In the genomic region with DNA sequence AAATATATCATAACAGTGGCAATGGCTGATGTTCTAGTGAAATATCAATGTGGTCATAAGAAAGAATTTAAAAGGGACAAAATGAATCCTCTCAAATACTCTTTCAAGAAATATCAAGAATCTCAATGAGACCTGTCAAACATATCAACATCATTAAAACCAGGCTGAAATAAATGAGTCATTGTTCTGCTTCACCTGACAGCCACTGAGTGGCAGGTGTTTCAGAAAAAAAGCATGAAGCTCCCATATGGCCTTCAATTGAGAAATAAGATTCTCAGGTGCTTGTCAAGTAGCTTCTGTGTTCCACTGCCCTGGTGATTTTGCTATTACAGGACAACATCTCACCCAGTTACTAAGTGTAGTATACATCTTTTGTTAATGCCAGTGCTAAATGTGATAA, we compare ENCODE assay signal across 16 cellular contexts. TPM values are rescaled to one million over a fixed set of nuclear protein-coding genes. Genes with fewer than 3 reads are reported as not detected.
DNase-seq lines count a peak whose midpoint lies in the region; ATAC-seq, FAIRE-seq and TF ChIP-seq lines count a peak whose summit lies in the region.
"Had no signal": no experiment of that assay in that cellular context is flagged by ENCODE, and none has a peak within 500 bp of the region (broad histone marks: within the 10 kb centered on the region; RNA-seq: fewer than 3 reads in every experiment).

No MANE protein-coding gene starts in this region.

- H3K27me3 ChIP-seq in GM12878 (replicated peaks in 1 of 2; ENCODE audit: control insufficient read depth in 2 of 2, insufficient read depth in 2 of 2, low read length in 1 of 2) = no peaks in the 10 kb centered on the region
- no peaks in the 10 kb centered on the region for H3K27me3 ChIP-seq in neural cell (ENCODE audit: insufficient read depth, low read depth, low read length)
- H3K27me3 ChIP-seq: BLaER1 treated with 17β-estradiol and CSF1 and Interleukin-3, amounts not matched to agents 10 nM and 100 nM had no signal

- SMC1A ChIA-PET in GM12878 (lab: Charles Lee; ENCODE audit: uncharacterized antibody, unreplicated experiment) = interaction anchor here (0.7 to 1.0 kb wide), 2 partner anchors 112 to 133 kb away, joined by 3 read pairs; no protein-coding TSS in a partner anchor

- no peaks in the 10 kb centered on the region for H4K20me1 ChIP-seq in GM12878 (ENCODE audit: control insufficient read depth, insufficient read depth)
- no peaks in the 10 kb centered on the region for H4K20me1 ChIP-seq in neural cell (ENCODE audit: insufficient read depth)

- no peak overlapping the region for H3K9ac ChIP-seq in GM12878 (ENCODE audit: control insufficient read depth, insufficient read depth, low read length)
- H3K9ac ChIP-seq in neural cell (ENCODE audit: low read length) = peak overlapping the region; percentile 10
- H3K9ac ChIP-seq: BLaER1 treated with 17β-estradiol and CSF1 and Interleukin-3, amounts not matched to agents 10 nM and 100 nM had no signal

- DNase-seq in NCI-H1417 (lab: John Stamatoyannopoulos, UW) (peak in 2 of 3 experiments; percentile 13 to 58), NCI-H1417 treated with DMSO at 0.1 percent for 48 hours (lab: John Stamatoyannopoulos, UW) (no peak), DMS53 treated with DMSO at 0.1 percent for 48 hours (lab: John Stamatoyannopoulos, UW; ENCODE audit: unreplicated experiment) (peak; percentile 66), GM12878 (ENCODE audit: low read depth, low spot score) (no peak)
- no peak for DNase-seq in stimulated activated CD4-positive, alpha-beta T cell treated with anti-CD3 and anti-CD28 coated beads, Interleukin-4, amount 100 ng/mL, for 24 hours
- DNase-seq: ACHN; CD4-positive, CD25-positive, alpha-beta regulatory T cell; DMS 273 treated with DMSO at 0.1 percent for 48 hours; DND-41; GDM1; GOT3; H9 had no signal

- no peak for TF ChIP-seq EP300 in GM12878 (IDR thresholded peaks at IDR 0.05; ENCODE audit: borderline replicate concordance in 1 of 2, control insufficient read depth in 1 of 2, low read depth in 2 of 2, low read length in 2 of 2)
- peak; percentile 67 for TF ChIP-seq EP300 in neural cell (conservative IDR thresholded peaks at IDR 0.05; ENCODE audit: poor library complexity, severe bottlenecking)

- H3K79me2 ChIP-seq in GM12878 (ENCODE audit: control insufficient read depth, insufficient read depth, low read length) (no peaks in the 10 kb centered on the region), neural cell (replicated peaks; ENCODE audit: insufficient read depth, low read length) (no peaks in the 10 kb centered on the region)

- H3K9me2 ChIP-seq in neural cell (ENCODE audit: insufficient read depth, low read length) = no peaks in the 10 kb centered on the region

- in situ Hi-C loops in GM12878 (cut with MboI) = loop anchor here (25.0 kb wide), 1 partner anchor 107 kb away; no protein-coding TSS in a partner anchor

- CTCF ChIA-PET in GM12878 (lab: Yijun Ruan, JAX) = no interaction called here

- RAD21 ChIA-PET in GM12878 (lab: Charles Lee; ENCODE audit: unreplicated experiment) = interaction anchor here (1.0 kb wide), 1 partner anchor 113 kb away, joined by 3 read pairs; no protein-coding TSS in a partner anchor

- H3F3A ChIP-seq in neural cell (ENCODE audit: insufficient read depth, low read length, poor library complexity, severe bottlenecking) = no peaks in the 10 kb centered on the region

- H3K4me3 ChIP-seq in GM12878 = no peak overlapping the region
- no peak overlapping the region for H3K4me3 ChIP-seq in neural cell (ENCODE audit: low read length)
- H3K4me3 ChIP-seq: BLaER1 treated with 17β-estradiol and CSF1 and Interleukin-3, amounts not matched to agents 10 nM and 100 nM had no signal

- no peak for FAIRE-seq in GM12878 (lab: Jason Lieb, UNC)

- POLR2A ChIA-PET in GM12878 (lab: Charles Lee) = no interaction called here

- no peak overlapping the region for H2AFZ ChIP-seq in GM12878 (ENCODE audit: control insufficient read depth, low read depth, low read length)
- H2AFZ ChIP-seq in neural cell (ENCODE audit: low read depth, low read length) = no peak overlapping the region

- intact Hi-C loops in GM12878 (cut with micrococcal nuclease; ENCODE audit: unreplicated experiment) = loop anchor here (5.0 kb wide), 2 partner anchors 72 to 352 kb away; partner anchors contain the start of gene RNF34

- TF ChIP-seq CTCF in GM12878 (IDR thresholded peaks at IDR 0.05 in 2 of 3, conservative IDR thresholded peaks at IDR 0.05 in 1 of 3; ENCODE audit: control insufficient read depth in 2 of 3, extremely low read depth in 1 of 3, insufficient read depth in 1 of 3, low read depth in 3 of 3, low read length in 3 of 3) (no peak), neural cell (IDR thresholded peaks at IDR 0.05; ENCODE audit: poor library complexity, severe bottlenecking) (no peak)

- no peak for TF ChIP-seq POLR2A in GM12878 (IDR thresholded peaks at IDR 0.05; ENCODE audit: low read depth, low read length)

- H3K36me3 ChIP-seq in GM12878 (ENCODE audit: control insufficient read depth in 2 of 2, insufficient read depth in 2 of 2, low read length in 1 of 2) = peaks cover 25 to 45% of the 10 kb centered on the region in 2 experiments
- H3K36me3 ChIP-seq in neural cell (ENCODE audit: insufficient read depth, low read length) = peaks cover 4% of the 10 kb centered on the region

- TF ChIP-seq RAD21 in GM12878 (IDR thresholded peaks at IDR 0.05; ENCODE audit: insufficient read depth, low read depth, low read length) (no peak), neural cell (conservative IDR thresholded peaks at IDR 0.05) (no peak)

- no TSS peak for BruUV-seq in GM12878 (replicated peaks; lab: Mats Ljungman, UMichigan)

- ATAC-seq in GM12878 (no peak), GM19452 (IDR thresholded peaks at IDR 0.05; ENCODE audit: unreplicated experiment) (no peak), HG02938 (IDR thresholded peaks at IDR 0.05; ENCODE audit: unreplicated experiment) (no peak)

- no peak overlapping the region for H3K4me2 ChIP-seq in GM12878 (ENCODE audit: control insufficient read depth, insufficient read depth)
- H3K4me2 ChIP-seq in neural cell (ENCODE audit: low read length) = no peak overlapping the region
- H3K4me2 ChIP-seq: BLaER1 treated with 17β-estradiol and CSF1 and Interleukin-3, amounts not matched to agents 10 nM and 100 nM had no signal

- no peaks in the 10 kb centered on the region for H3K9me3 ChIP-seq in GM12878 (replicated peaks; ENCODE audit: control insufficient read depth, insufficient read depth, low read length)
- no peaks in the 10 kb centered on the region for H3K9me3 ChIP-seq in neural cell (ENCODE audit: low read length)
- H3K9me3 ChIP-seq: BLaER1 treated with 17β-estradiol and CSF1 and Interleukin-3, amounts not matched to agents 10 nM and 100 nM had no signal

- no peak overlapping the region for H3K27ac ChIP-seq in GM12878 (ENCODE audit: control insufficient read depth, insufficient read depth)
- peak overlapping the region; percentile 64 for H3K27ac ChIP-seq in neural cell (ENCODE audit: low read length)
- H3K27ac ChIP-seq: BLaER1 treated with 17β-estradiol and CSF1 and Interleukin-3, amounts not matched to agents 10 nM and 100 nM had no signal

- no peaks in the 10 kb centered on the region for H3K4me1 ChIP-seq in GM12878 (ENCODE audit: control insufficient read depth, insufficient read depth, low read length)

TF ChIP-seq in GM12878, 131 proteins besides CTCF, POLR2A, EP300 and RAD21 (continues in another document):
- TF ChIP-seq ZSCAN29 (IDR thresholded peaks at IDR 0.05) = no peak
- no peak for TF ChIP-seq MTA2 (IDR thresholded peaks at IDR 0.05; ENCODE audit: low read depth)
- no peak for TF ChIP-seq NFYA (IDR thresholded peaks at IDR 0.05; ENCODE audit: borderline replicate concordance, low read depth, low read length)

RNA-seq across cellular contexts. Expression of gene ANAPC5, which starts 21.5 kb away (rescaled TPM):
- 563 and 606 TPM in 2 replicates for total RNA-seq in GM12878 (2013; cell fraction: nucleolus; rRNA removed)
- total RNA-seq in GM12878 (2014; rRNA removed) (166 and 180 TPM in 2 replicates), GM12878 (2014; rRNA removed; fragmentation: Illumina TruSeq; extraction: Trizol) (139 and 144 TPM in 2 replicates), GM12878 (2021) (114 and 132 TPM in 2 replicates)
- 94.2 TPM for polyA plus RNA-seq in GM12878 (2011; ENCODE audit: low read depth)
- polyA plus RNA-seq in GM12878 (2011; rRNA removed) (205 and 226 TPM in 2 replicates), GM12878 (2014; fragmentation: Illumina TruSeq; extraction: Trizol) (167 and 199 TPM in 2 replicates), GM12878 (2014; fragmentation: Nextera tagmentation; extraction: Ambion mirVana) (100 to 1,000 TPM; 102 to 142 TPM), GM12878 (2014; rRNA removed) (165 TPM in 2 replicates), GM12878 (2016; fragmentation: Nextera tagmentation; extraction: Ambion mirVana) (100 to 1,000 TPM; 219 to 227 TPM), neural cell (199 and 272 TPM in 2 replicates)
- 179 and 212 TPM in 2 replicates for polyA plus RNA-seq in GM12878 (2011; cell fraction: cytosol; rRNA removed)
- polyA plus RNA-seq in GM12878 (2011; cell fraction: nucleus; rRNA removed) = 418 and 443 TPM in 2 replicates
- polyA plus RNA-seq in GM12878 (2012) = 77.8 and 90.8 TPM in 2 replicates
- polyA minus RNA-seq in GM12878 (2011; rRNA and poly(A)+ RNA removed) = 190 and 219 TPM in 2 replicates
- polyA minus RNA-seq in GM12878 (2011; cell fraction: cytosol; rRNA and poly(A)+ RNA removed) = 56.1 and 67.0 TPM in 2 replicates
- polyA minus RNA-seq in GM12878 (2011; cell fraction: nucleus; rRNA and poly(A)+ RNA removed) = 119 and 191 TPM in 2 replicates
- polyA minus RNA-seq in neural cell = 158 and 178 TPM in 2 replicates

RNA-seq across cellular contexts. Expression of gene CAMKK2, which starts 34.2 kb away (rescaled TPM):
- total RNA-seq in GM12878 (2013; cell fraction: nucleolus; rRNA removed) = 45.5 and 50.6 TPM in 2 replicates
- total RNA-seq in GM12878 (2014; rRNA removed) (25.0 and 28.5 TPM in 2 replicates), GM12878 (2014; rRNA removed; fragmentation: Illumina TruSeq; extraction: Trizol) (17.1 and 17.7 TPM in 2 replicates), GM12878 (2021) (37.7 and 38.3 TPM in 2 replicates)
- polyA plus RNA-seq in GM12878 (2011; ENCODE audit: low read depth) = 11.2 TPM
- polyA plus RNA-seq in GM12878 (2011; rRNA removed) (34.8 and 40.6 TPM in 2 replicates), GM12878 (2014; fragmentation: Illumina TruSeq; extraction: Trizol) (26.5 and 28.8 TPM in 2 replicates), GM12878 (2014; fragmentation: Nextera tagmentation; extraction: Ambion mirVana) (1 to 10 TPM; 5.2 to 5.3 TPM), GM12878 (2014; rRNA removed) (33.0 and 35.3 TPM in 2 replicates), GM12878 (2016; fragmentation: Nextera tagmentation; extraction: Ambion mirVana) (10 to 100 TPM; 23.7 to 24.8 TPM), neural cell (29.2 and 38.0 TPM in 2 replicates)
- 48.6 and 50.5 TPM in 2 replicates for polyA plus RNA-seq in GM12878 (2011; cell fraction: cytosol; rRNA removed)
- 76.2 and 79.0 TPM in 2 replicates for polyA plus RNA-seq in GM12878 (2011; cell fraction: nucleus; rRNA removed)
- polyA plus RNA-seq in GM12878 (2012) = 17.3 and 19.6 TPM in 2 replicates
- polyA minus RNA-seq in GM12878 (2011; rRNA and poly(A)+ RNA removed) = 46.7 and 58.2 TPM in 2 replicates
- 18.5 and 23.1 TPM in 2 replicates for polyA minus RNA-seq in GM12878 (2011; cell fraction: cytosol; rRNA and poly(A)+ RNA removed)
- polyA minus RNA-seq in GM12878 (2011; cell fraction: nucleus; rRNA and poly(A)+ RNA removed) = 29.7 and 44.9 TPM in 2 replicates
- polyA minus RNA-seq in neural cell = 28.5 and 32.4 TPM in 2 replicates

Comparison
In these comparisons a context has a peak if more than half of its experiments do, and no peak if none do; other contexts are left out.
1. DNase-seq: peak in NCI-H1417 (2 of 3) and DMS53 treated with DMSO at 0.1 percent for 48 hours (single experiment); none in NCI-H1417 treated with DMSO at 0.1 percent for 48 hours (single experiment), GM12878 (single experiment) and stimulated activated CD4-positive, alpha-beta T cell treated with anti-CD3 and anti-CD28 coated beads, Interleukin-4, amount 100 ng/mL, for 24 hours (single experiment).